In the genomic region with DNA sequence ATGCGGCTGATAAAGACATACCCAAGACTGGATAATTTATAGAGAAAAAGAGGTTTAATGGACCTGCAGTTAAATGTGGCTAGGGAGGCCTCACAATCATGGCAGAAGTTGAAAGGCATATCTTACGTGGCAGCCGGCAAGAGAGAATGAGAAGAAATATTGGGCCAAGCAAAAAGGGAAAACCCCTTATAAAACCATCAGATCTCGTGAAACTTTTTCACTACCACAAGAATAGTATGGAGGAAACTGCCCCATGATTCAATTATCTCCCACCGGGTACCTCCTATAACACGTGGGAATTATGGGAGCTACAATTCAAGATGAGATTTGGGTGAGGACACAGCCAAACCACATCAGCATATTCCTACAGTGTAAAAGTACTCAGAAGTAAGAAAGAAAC, we compare ENCODE assay signal across 11 cellular contexts.
"Had no signal": no experiment of that assay in that cellular context is flagged by ENCODE, and none has a peak within 500 bp of the region (broad histone marks: within the 10 kb centered on the region; RNA-seq: fewer than 3 reads in every experiment).

No MANE protein-coding gene starts in this region.

- H3K27ac Mint-ChIP-seq: natural killer cell had no signal

- H3K27ac ChIP-seq: dorsolateral prefrontal cortex, right atrium auricular region, transverse colon had no signal

- H3K4me3 ChIP-seq: dorsolateral prefrontal cortex, right atrium auricular region, skin epidermis, transverse colon had no signal

- H3K27me3 ChIP-seq: dorsolateral prefrontal cortex, right atrium auricular region, transverse colon had no signal

- H3K36me3 ChIP-seq: right atrium auricular region, transverse colon had no signal

- ATAC-seq: left cardiac atrium, natural killer cell had no signal

- H3K4me3 Mint-ChIP-seq: natural killer cell had no signal

- H3K4me1 ChIP-seq: right atrium auricular region, transverse colon had no signal

- H3K9me3 Mint-ChIP-seq: natural killer cell had no signal

- H3K9me3 ChIP-seq: right atrium auricular region, transverse colon had no signal

- DNase-seq: activated T-cell treated with anti-CD3 and anti-CD28 coated beads, Interleukin-2, amount 50 U/mL, for 48 hours; dorsolateral prefrontal cortex; left cardiac atrium; natural killer cell; nucleus accumbens; transverse colon had no signal

- FAIRE-seq: astrocyte, endometrium, TTC549 had no signal
